Comparison of ENCODE assay signal across 2 cellular contexts in the genomic region with DNA sequence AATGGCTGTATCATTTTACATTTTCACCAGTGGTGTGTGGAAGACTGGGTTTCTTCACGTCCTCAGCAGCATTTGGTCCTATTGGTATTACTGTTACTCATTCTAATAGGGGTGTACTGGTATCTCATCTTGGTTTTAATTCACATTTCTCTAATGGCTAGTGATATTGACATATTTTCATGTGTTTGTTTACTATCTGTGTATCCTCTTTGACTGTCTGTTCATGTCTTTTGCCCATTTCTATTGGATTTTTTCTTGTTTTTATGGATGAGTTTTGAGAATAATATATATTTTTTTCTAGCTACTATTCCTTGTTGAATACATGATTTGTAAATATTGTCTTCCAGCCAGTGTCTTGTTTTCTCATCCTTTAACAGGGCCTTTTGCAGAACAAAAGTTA.
TF ChIP-seq lines count a peak whose summit lies in the region.

No MANE protein-coding gene starts in this region.

TF ChIP-seq in HEK293, 187 proteins besides CTCF, POLR2A, EP300 and RAD21:
- TF ChIP-seq ZNF514 (tag by site-specific recombination; IDR thresholded peaks at IDR 0.05), result no peak
- TF ChIP-seq RBAK (tag by site-specific recombination; IDR thresholded peaks at IDR 0.05), result no peak
- TF ChIP-seq, protein P1, sequence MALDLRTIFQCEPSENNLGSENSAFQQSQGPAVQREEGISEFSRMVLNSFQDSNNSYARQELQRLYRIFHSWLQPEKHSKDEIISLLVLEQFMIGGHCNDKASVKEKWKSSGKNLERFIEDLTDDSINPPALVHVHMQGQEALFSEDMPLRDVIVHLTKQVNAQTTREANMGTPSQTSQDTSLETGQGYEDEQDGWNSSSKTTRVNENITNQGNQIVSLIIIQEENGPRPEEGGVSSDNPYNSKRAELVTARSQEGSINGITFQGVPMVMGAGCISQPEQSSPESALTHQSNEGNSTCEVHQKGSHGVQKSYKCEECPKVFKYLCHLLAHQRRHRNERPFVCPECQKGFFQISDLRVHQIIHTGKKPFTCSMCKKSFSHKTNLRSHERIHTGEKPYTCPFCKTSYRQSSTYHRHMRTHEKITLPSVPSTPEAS (tag by site-specific recombination; IDR thresholded peaks at IDR 0.05), result peak; percentile 45; the same call in 1 of the 2 replicates
- no peak for TF ChIP-seq GLIS1 (tag by site-specific recombination; IDR thresholded peaks at IDR 0.05)
- TF ChIP-seq, protein P2, sequence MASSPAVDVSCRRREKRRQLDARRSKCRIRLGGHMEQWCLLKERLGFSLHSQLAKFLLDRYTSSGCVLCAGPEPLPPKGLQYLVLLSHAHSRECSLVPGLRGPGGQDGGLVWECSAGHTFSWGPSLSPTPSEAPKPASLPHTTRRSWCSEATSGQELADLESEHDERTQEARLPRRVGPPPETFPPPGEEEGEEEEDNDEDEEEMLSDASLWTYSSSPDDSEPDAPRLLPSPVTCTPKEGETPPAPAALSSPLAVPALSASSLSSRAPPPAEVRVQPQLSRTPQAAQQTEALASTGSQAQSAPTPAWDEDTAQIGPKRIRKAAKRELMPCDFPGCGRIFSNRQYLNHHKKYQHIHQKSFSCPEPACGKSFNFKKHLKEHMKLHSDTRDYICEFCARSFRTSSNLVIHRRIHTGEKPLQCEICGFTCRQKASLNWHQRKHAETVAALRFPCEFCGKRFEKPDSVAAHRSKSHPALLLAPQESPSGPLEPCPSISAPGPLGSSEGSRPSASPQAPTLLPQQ (tag by site-specific recombination; IDR thresholded peaks at IDR 0.05), result no peak
- TF ChIP-seq ZNF664 (tag by site-specific recombination; IDR thresholded peaks at IDR 0.05), result no peak
- TF ChIP-seq, protein P3, sequence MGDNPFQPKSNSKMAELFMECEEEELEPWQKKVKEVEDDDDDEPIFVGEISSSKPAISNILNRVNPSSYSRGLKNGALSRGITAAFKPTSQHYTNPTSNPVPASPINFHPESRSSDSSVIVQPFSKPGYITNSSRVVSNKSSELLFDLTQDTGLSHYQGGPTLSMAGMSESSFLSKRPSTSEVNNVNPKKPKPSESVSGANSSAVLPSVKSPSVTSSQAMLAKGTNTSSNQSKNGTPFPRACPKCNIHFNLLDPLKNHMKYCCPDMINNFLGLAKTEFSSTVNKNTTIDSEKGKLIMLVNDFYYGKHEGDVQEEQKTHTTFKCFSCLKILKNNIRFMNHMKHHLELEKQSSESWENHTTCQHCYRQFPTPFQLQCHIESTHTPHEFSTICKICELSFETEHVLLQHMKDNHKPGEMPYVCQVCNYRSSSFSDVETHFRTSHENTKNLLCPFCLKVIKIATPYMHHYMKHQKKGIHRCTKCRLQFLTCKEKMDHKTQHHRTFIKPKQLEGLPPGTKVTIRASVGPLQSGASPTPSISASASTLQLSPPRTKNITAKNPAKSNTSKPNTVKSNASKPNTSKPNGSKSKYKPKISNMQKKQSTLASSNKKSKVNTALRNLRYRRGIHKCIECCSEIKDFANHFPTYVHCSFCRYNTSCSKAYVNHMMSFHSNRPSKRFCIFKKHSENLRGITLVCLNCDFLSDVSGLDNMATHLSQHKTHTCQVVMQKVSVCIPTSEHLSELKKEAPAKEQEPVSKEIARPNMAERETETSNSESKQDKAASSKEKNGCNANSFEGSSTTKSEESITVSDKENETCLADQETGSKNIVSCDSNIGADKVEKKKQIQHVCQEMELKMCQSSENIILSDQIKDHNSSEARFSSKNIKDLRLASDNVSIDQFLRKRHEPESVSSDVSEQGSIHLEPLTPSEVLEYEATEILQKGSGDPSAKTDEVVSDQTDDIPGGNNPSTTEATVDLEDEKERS (tag by site-specific recombination; IDR thresholded peaks at IDR 0.05), result 0 out of 2 replicates have a peak, but pooled peaks have one; percentile 50
- no peak for TF ChIP-seq ZNF324 (tag by site-specific recombination; IDR thresholded peaks at IDR 0.05)
- TF ChIP-seq ZNF211 (tag by site-specific recombination; IDR thresholded peaks at IDR 0.05; ENCODE audit: low read depth), result no peak
- TF ChIP-seq ZNF776 (tag by site-specific recombination; IDR thresholded peaks at IDR 0.05; ENCODE audit: borderline replicate concordance), result no peak
- TF ChIP-seq, protein P4, sequence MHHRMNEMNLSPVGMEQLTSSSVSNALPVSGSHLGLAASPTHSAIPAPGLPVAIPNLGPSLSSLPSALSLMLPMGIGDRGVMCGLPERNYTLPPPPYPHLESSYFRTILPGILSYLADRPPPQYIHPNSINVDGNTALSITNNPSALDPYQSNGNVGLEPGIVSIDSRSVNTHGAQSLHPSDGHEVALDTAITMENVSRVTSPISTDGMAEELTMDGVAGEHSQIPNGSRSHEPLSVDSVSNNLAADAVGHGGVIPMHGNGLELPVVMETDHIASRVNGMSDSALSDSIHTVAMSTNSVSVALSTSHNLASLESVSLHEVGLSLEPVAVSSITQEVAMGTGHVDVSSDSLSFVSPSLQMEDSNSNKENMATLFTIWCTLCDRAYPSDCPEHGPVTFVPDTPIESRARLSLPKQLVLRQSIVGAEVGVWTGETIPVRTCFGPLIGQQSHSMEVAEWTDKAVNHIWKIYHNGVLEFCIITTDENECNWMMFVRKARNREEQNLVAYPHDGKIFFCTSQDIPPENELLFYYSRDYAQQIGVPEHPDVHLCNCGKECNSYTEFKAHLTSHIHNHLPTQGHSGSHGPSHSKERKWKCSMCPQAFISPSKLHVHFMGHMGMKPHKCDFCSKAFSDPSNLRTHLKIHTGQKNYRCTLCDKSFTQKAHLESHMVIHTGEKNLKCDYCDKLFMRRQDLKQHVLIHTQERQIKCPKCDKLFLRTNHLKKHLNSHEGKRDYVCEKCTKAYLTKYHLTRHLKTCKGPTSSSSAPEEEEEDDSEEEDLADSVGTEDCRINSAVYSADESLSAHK (tag by site-specific recombination; IDR thresholded peaks at IDR 0.05), result no peak
- TF ChIP-seq ZNF248 (tag by site-specific recombination; IDR thresholded peaks at IDR 0.05), result 0 out of 2 replicates have a peak, but pooled peaks have one; percentile 36

TF ChIP-seq in K562, 482 proteins besides CTCF, POLR2A, EP300 and RAD21 (continues in another document):
- TF ChIP-seq SLC30A9 (CRISPR knock-in tag; IDR thresholded peaks at IDR 0.05) (no peak), FOXA3 (CRISPR knock-in tag; conservative IDR thresholded peaks at IDR 0.05 in 1 of 2, IDR thresholded peaks at IDR 0.05 in 1 of 2) (no peak), U2AF1 (optimal IDR thresholded peaks at IDR 0.05; ENCODE audit: low read depth, low read length) (no peak), ZNF589 (CRISPR knock-in tag; IDR thresholded peaks at IDR 0.05; ENCODE audit: low read depth) (no peak), ZSCAN32 (CRISPR knock-in tag; IDR thresholded peaks at IDR 0.05) (no peak), IFI16 (CRISPR knock-in tag; IDR thresholded peaks at IDR 0.05) (no peak), ELF4 (CRISPR knock-in tag; IDR thresholded peaks at IDR 0.05) (no peak)
- TF ChIP-seq, protein P5, sequence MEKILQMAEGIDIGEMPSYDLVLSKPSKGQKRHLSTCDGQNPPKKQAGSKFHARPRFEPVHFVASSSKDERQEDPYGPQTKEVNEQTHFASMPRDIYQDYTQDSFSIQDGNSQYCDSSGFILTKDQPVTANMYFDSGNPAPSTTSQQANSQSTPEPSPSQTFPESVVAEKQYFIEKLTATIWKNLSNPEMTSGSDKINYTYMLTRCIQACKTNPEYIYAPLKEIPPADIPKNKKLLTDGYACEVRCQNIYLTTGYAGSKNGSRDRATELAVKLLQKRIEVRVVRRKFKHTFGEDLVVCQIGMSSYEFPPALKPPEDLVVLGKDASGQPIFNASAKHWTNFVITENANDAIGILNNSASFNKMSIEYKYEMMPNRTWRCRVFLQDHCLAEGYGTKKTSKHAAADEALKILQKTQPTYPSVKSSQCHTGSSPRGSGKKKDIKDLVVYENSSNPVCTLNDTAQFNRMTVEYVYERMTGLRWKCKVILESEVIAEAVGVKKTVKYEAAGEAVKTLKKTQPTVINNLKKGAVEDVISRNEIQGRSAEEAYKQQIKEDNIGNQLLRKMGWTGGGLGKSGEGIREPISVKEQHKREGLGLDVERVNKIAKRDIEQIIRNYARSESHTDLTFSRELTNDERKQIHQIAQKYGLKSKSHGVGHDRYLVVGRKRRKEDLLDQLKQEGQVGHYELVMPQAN (IDR thresholded peaks at IDR 0.05; ENCODE audit: borderline replicate concordance), result no peak
- TF ChIP-seq, protein P6, sequence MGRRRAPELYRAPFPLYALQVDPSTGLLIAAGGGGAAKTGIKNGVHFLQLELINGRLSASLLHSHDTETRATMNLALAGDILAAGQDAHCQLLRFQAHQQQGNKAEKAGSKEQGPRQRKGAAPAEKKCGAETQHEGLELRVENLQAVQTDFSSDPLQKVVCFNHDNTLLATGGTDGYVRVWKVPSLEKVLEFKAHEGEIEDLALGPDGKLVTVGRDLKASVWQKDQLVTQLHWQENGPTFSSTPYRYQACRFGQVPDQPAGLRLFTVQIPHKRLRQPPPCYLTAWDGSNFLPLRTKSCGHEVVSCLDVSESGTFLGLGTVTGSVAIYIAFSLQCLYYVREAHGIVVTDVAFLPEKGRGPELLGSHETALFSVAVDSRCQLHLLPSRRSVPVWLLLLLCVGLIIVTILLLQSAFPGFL (CRISPR knock-in tag; IDR thresholded peaks at IDR 0.05), result no peak
- TF ChIP-seq, protein P7, sequence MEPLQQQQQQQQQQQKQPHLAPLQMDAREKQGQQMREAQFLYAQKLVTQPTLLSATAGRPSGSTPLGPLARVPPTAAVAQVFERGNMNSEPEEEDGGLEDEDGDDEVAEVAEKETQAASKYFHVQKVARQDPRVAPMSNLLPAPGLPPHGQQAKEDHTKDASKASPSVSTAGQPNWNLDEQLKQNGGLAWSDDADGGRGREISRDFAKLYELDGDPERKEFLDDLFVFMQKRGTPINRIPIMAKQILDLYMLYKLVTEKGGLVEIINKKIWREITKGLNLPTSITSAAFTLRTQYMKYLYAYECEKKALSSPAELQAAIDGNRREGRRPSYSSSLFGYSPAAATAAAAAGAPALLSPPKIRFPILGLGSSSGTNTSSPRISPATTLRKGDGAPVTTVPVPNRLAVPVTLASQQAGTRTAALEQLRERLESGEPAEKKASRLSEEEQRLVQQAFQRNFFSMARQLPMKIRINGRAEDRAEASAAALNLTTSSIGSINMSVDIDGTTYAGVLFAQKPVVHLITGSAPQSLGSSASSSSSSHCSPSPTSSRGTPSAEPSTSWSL (CRISPR knock-in tag; IDR thresholded peaks at IDR 0.05; ENCODE audit: borderline replicate concordance), result no peak
- TF ChIP-seq, protein P8, sequence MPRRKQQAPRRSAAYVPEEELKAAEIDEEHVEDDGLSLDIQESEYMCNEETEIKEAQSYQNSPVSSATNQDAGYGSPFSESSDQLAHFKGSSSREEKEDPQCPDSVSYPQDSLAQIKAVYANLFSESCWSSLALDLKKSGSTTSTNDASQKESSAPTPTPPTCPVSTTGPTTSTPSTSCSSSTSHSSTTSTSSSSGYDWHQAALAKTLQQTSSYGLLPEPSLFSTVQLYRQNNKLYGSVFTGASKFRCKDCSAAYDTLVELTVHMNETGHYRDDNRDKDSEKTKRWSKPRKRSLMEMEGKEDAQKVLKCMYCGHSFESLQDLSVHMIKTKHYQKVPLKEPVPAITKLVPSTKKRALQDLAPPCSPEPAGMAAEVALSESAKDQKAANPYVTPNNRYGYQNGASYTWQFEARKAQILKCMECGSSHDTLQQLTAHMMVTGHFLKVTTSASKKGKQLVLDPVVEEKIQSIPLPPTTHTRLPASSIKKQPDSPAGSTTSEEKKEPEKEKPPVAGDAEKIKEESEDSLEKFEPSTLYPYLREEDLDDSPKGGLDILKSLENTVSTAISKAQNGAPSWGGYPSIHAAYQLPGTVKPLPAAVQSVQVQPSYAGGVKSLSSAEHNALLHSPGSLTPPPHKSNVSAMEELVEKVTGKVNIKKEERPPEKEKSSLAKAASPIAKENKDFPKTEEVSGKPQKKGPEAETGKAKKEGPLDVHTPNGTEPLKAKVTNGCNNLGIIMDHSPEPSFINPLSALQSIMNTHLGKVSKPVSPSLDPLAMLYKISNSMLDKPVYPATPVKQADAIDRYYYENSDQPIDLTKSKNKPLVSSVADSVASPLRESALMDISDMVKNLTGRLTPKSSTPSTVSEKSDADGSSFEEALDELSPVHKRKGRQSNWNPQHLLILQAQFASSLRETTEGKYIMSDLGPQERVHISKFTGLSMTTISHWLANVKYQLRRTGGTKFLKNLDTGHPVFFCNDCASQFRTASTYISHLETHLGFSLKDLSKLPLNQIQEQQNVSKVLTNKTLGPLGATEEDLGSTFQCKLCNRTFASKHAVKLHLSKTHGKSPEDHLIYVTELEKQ (CRISPR knock-in tag; IDR thresholded peaks at IDR 0.05), result no peak
- TF ChIP-seq, protein P9, sequence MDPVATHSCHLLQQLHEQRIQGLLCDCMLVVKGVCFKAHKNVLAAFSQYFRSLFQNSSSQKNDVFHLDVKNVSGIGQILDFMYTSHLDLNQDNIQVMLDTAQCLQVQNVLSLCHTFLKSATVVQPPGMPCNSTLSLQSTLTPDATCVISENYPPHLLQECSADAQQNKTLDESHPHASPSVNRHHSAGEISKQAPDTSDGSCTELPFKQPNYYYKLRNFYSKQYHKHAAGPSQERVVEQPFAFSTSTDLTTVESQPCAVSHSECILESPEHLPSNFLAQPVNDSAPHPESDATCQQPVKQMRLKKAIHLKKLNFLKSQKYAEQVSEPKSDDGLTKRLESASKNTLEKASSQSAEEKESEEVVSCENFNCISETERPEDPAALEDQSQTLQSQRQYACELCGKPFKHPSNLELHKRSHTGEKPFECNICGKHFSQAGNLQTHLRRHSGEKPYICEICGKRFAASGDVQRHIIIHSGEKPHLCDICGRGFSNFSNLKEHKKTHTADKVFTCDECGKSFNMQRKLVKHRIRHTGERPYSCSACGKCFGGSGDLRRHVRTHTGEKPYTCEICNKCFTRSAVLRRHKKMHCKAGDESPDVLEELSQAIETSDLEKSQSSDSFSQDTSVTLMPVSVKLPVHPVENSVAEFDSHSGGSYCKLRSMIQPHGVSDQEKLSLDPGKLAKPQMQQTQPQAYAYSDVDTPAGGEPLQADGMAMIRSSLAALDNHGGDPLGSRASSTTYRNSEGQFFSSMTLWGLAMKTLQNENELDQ (CRISPR knock-in tag; IDR thresholded peaks at IDR 0.05; ENCODE audit: borderline replicate concordance), result no peak
- TF ChIP-seq, protein P10, sequence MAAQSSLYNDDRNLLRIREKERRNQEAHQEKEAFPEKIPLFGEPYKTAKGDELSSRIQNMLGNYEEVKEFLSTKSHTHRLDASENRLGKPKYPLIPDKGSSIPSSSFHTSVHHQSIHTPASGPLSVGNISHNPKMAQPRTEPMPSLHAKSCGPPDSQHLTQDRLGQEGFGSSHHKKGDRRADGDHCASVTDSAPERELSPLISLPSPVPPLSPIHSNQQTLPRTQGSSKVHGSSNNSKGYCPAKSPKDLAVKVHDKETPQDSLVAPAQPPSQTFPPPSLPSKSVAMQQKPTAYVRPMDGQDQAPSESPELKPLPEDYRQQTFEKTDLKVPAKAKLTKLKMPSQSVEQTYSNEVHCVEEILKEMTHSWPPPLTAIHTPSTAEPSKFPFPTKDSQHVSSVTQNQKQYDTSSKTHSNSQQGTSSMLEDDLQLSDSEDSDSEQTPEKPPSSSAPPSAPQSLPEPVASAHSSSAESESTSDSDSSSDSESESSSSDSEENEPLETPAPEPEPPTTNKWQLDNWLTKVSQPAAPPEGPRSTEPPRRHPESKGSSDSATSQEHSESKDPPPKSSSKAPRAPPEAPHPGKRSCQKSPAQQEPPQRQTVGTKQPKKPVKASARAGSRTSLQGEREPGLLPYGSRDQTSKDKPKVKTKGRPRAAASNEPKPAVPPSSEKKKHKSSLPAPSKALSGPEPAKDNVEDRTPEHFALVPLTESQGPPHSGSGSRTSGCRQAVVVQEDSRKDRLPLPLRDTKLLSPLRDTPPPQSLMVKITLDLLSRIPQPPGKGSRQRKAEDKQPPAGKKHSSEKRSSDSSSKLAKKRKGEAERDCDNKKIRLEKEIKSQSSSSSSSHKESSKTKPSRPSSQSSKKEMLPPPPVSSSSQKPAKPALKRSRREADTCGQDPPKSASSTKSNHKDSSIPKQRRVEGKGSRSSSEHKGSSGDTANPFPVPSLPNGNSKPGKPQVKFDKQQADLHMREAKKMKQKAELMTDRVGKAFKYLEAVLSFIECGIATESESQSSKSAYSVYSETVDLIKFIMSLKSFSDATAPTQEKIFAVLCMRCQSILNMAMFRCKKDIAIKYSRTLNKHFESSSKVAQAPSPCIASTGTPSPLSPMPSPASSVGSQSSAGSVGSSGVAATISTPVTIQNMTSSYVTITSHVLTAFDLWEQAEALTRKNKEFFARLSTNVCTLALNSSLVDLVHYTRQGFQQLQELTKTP (IDR thresholded peaks at IDR 0.05; ENCODE audit: low read depth in 1 of 2, partially characterized antibody in 2 of 2), result peak in 1 of 2 experiments; percentile 100
